In the genomic region with DNA sequence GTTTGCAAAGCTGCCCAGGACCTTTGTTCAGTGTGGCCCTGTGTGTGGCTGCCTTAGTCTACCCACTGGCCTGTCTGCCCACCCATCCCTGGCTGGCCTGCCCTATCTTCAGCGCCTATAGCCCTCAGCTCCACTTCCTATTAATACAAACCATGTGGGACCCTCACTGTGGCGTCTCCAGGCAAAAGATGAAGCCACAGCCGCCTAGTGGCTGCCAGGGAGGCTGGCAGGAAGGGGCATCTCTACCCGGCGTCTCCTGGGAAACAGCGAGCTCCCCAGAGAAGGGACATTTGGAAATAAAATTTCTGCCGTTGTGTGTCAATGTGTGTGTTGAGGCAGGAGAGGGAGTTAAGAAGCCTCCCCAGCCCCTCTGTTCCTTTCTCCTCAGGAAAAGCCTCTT, we compare ENCODE assay signal across 7 cellular contexts. TPM values are rescaled to one million over a fixed set of nuclear protein-coding genes. Genes with fewer than 3 reads are reported as not detected.
A peak's percentile ranks its signal among the peaks of the same experiment; 100 is the strongest.
DNase-seq lines count a peak whose midpoint lies in the region; ATAC-seq and TF ChIP-seq lines count a peak whose summit lies in the region.

No MANE protein-coding gene starts in this region.

- ATAC-seq in HG02610 (IDR thresholded peaks at IDR 0.05; ENCODE audit: unreplicated experiment) (no peak), HG02798 (IDR thresholded peaks at IDR 0.05; ENCODE audit: poor library complexity, unreplicated experiment) (no peak)

- TF ChIP-seq CTCF in WI38 (IDR thresholded peaks at IDR 0.05; ENCODE audit: low read depth, low read length): peak; percentile 51

- DNase-seq in DMS 273 (lab: John Stamatoyannopoulos, UW; ENCODE audit: unreplicated experiment) (peak; percentile 86), HT-29 (ENCODE audit: low spot score) (peak; percentile 28), medulla oblongata (ENCODE audit: extremely low spot score) (peak; percentile 15), SW 1271 (lab: John Stamatoyannopoulos, UW) (no peak)

- H3K4me3 ChIP-seq in WI38 (ENCODE audit: low read depth, low read length): no peak overlapping the region

RNA-seq across cellular contexts. Expression of gene NEUROD2, which starts 31.5 kb away (rescaled TPM):
- total RNA-seq in HT-29 (2014; rRNA removed; shearing (Covaris generic)): 0.13 TPM in 1 of 2 replicates, not detected in the other

RNA-seq across cellular contexts. Expression of gene PPP1R1B, which starts 50.6 kb away (rescaled TPM):
- total RNA-seq in HT-29 (2014; rRNA removed; shearing (Covaris generic)): 14.8 and 16.0 TPM in 2 replicates

Comparison
In these comparisons a context has a peak if more than half of its experiments do, and no peak if none do; other contexts are left out.
1. DNase-seq: peak in DMS 273 (single experiment), HT-29 (single experiment) and medulla oblongata (single experiment); none in SW 1271 (0 of 2).